In the genomic region with DNA sequence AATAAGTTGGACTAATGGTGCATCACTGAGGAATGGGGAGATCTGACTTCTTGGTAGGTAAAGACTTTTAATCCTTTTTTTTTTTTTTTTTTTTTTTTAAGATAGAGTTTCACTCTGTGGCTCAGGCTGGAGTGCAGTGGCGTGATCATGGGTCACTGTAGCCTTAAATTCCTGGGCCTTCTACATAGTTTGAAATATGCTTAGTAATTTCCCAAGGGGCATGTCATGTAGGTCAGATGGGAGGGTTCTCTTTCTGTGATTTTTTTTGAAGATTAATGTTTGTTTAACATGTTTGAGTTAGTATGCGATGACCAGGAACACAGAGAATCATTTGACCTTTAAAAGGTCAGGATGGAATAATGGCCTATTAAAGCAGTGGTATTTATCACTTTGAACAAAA, we compare ENCODE assay signal across 18 cellular contexts.
"Had no signal": no experiment of that assay in that cellular context is flagged by ENCODE, and none has a peak within 500 bp of the region (broad histone marks: within the 10 kb centered on the region; RNA-seq: fewer than 3 reads in every experiment).

No MANE protein-coding gene starts in this region.

- H3K9me3 ChIP-seq: body of pancreas, left lung, right atrium auricular region had no signal

- H3K27me3 ChIP-seq: body of pancreas, left lung, right atrium auricular region had no signal

- FAIRE-seq: kidney, small intestine had no signal

- H3K36me3 ChIP-seq: left lung, right atrium auricular region, WERI-Rb-1 had no signal

- H3K4me1 ChIP-seq: body of pancreas, left lung, right atrium auricular region had no signal

- ATAC-seq: activated naive CD4-positive, alpha-beta T cell treated with anti-CD3 and anti-CD28 coated beads, Interleukin-2, amount 50 U/mL, for 72 hours; body of pancreas; left lung; natural killer cell had no signal

- H3K4me3 ChIP-seq: body of pancreas, left lung, right atrium auricular region had no signal

- DNase-seq: activated CD4-positive, alpha-beta memory T cell treated with anti-CD3 and anti-CD28 coated beads for 36 hours; activated effector memory CD4-positive, alpha-beta T cell treated with Interleukin-2 at 50 U/mL for 16 hours; activated T-cell treated with anti-CD3 and anti-CD28 coated beads, Interleukin-2, amount 50 U/mL, for 24 hours; amniotic stem cell; body of pancreas; effector CD8-positive, alpha-beta T cell; glutamatergic neuron; hypothalamus; kidney; left lung; natural killer cell; small intestine; stimulated activated CD4-positive, alpha-beta T cell treated with anti-CD3 and anti-CD28 coated beads, Interleukin-4, amount 100 ng/mL, for 4 hours; stimulated activated CD8-positive, alpha-beta memory T cell treated with anti-CD3 and anti-CD28 coated beads, Interleukin-4, amount 100 ng/mL, for 48 hours; WERI-Rb-1 had no signal

- H3K27ac ChIP-seq: body of pancreas, epithelial cell of prostate, right atrium auricular region, WERI-Rb-1 had no signal
